Comparison of ENCODE assay signal across 8 cellular contexts in genomic region chr20:50193169-50193850, GRCh38. TPM values are rescaled to one million over a fixed set of nuclear protein-coding genes. Genes with fewer than 3 reads are reported as not detected.
A peak's percentile ranks its signal among the peaks of the same experiment; 100 is the strongest.
DNase-seq lines count a peak whose midpoint lies in the region; FAIRE-seq and TF ChIP-seq lines count a peak whose summit lies in the region.

No MANE protein-coding gene starts in this region.

- DNase-seq in Calu3 (no peak), NT2/D1 (ENCODE audit: low read depth, low spot score) (no peak), endothelial cell of umbilical vein (ENCODE audit: low read depth, low spot score) (no peak), neural progenitor cell (ENCODE audit: low spot score) (no peak), NCI-H774 (lab: John Stamatoyannopoulos, UW) (no peak), dermis blood vessel endothelial cell (no peak), NCI-H2196 (lab: John Stamatoyannopoulos, UW; ENCODE audit: unreplicated experiment) (no peak), NCI-H1930 (lab: John Stamatoyannopoulos, UW) (no peak)

- FAIRE-seq in endothelial cell of umbilical vein (lab: Jason Lieb, UNC), result no peak

- peaks cover 27% of the 10 kb centered on the region for H3K4me1 ChIP-seq in NT2/D1 (ENCODE audit: insufficient read depth, insufficient read length)
- peaks cover 12% of the 10 kb centered on the region for H3K4me1 ChIP-seq in endothelial cell of umbilical vein (ENCODE audit: control insufficient read depth, extremely low read depth, insufficient read depth, low read length)
- H3K4me1 ChIP-seq in neural progenitor cell, result peaks cover 12% of the 10 kb centered on the region

- peak overlapping the region; percentile 64 for H3K27ac ChIP-seq in endothelial cell of umbilical vein (ENCODE audit: insufficient read depth, low read depth, low read length)
- H3K27ac ChIP-seq in neural progenitor cell, result no peak overlapping the region

- H3K79me2 ChIP-seq in endothelial cell of umbilical vein (ENCODE audit: control insufficient read depth, insufficient read depth, low read length) (peaks cover 11% of the 10 kb centered on the region), neural progenitor cell (ENCODE audit: low read depth) (no peaks in the 10 kb centered on the region)

- TF ChIP-seq CTCF in Calu3 (IDR thresholded peaks at IDR 0.05; ENCODE audit: unreplicated experiment) (no peak), endothelial cell of umbilical vein (IDR thresholded peaks at IDR 0.05; ENCODE audit: extremely low read depth in 1 of 2, insufficient read depth in 1 of 2, low read depth in 1 of 2, low read length in 2 of 2) (no peak), neural progenitor cell (IDR thresholded peaks at IDR 0.05) (no peak)

- no peaks in the 10 kb centered on the region for H3K9me1 ChIP-seq in endothelial cell of umbilical vein (replicated peaks; ENCODE audit: control insufficient read depth, extremely low read depth, insufficient read depth, low read length)

- H3K27me3 ChIP-seq in NT2/D1 (ENCODE audit: insufficient read depth, insufficient read length) (no peaks in the 10 kb centered on the region), endothelial cell of umbilical vein (ENCODE audit: control insufficient read depth in 2 of 2, insufficient read depth in 2 of 2, low read length in 2 of 2) (no peaks in the 10 kb centered on the region), neural progenitor cell (peaks cover 43% of the 10 kb centered on the region)

- H3K27me3 Mint-ChIP-seq in Calu3 (ENCODE audit: unreplicated experiment) (no peaks in the 10 kb centered on the region), neural progenitor cell (ENCODE audit: insufficient read depth, low read depth) (peaks cover 14% of the 10 kb centered on the region)

- H4K20me1 ChIP-seq in endothelial cell of umbilical vein (replicated peaks; ENCODE audit: control insufficient read depth, extremely low read depth, insufficient read depth, low read length) (no peaks in the 10 kb centered on the region), neural progenitor cell (ENCODE audit: low read depth) (peaks cover 15% of the 10 kb centered on the region)

- H3K9me3 Mint-ChIP-seq in Calu3 (ENCODE audit: low read depth, unreplicated experiment), result no peaks in the 10 kb centered on the region
- no peaks in the 10 kb centered on the region for H3K9me3 Mint-ChIP-seq in neural progenitor cell

- H3K36me3 Mint-ChIP-seq in Calu3 (ENCODE audit: insufficient read depth, unreplicated experiment) (peaks cover 82% of the 10 kb centered on the region), neural progenitor cell (no peaks in the 10 kb centered on the region)

- H3K4me3 ChIP-seq in NT2/D1 (ENCODE audit: insufficient read length, low read depth) (peak overlapping the region; percentile 95), endothelial cell of umbilical vein (replicated peaks in 1 of 3; ENCODE audit: insufficient read depth in 1 of 3, low read depth in 1 of 3, low read length in 3 of 3) (peak overlapping the region in 2 of 3 experiments; percentile 60 to 73), neural progenitor cell (no peak overlapping the region)

- H3K27ac Mint-ChIP-seq in Calu3 (ENCODE audit: unreplicated experiment), result peak overlapping the region; percentile 99
- no peak overlapping the region for H3K27ac Mint-ChIP-seq in neural progenitor cell

- no TSS peak for BruUV-seq in Calu3 (replicated peaks; lab: Mats Ljungman, UMichigan)
- no TSS peak for BruUV-seq in endothelial cell of umbilical vein (replicated peaks; lab: Mats Ljungman, UMichigan)

- intact Hi-C loops in Calu3 (cut with micrococcal nuclease; ENCODE audit: unreplicated experiment), result loop anchor here (5.0 to 10.0 kb wide), 2 partner anchors 54 to 171 kb away; no protein-coding TSS in a partner anchor
- intact Hi-C loops in endothelial cell of umbilical vein (cut with micrococcal nuclease), result loop anchor here (2.0 kb wide), 1 partner anchor 115 kb away; no protein-coding TSS in a partner anchor

- CTCF ChIA-PET in Calu3 (lab: Charles Lee) (no interaction called here), endothelial cell of umbilical vein (lab: Charles Lee) (no interaction called here)

- H3K9me3 ChIP-seq in NT2/D1 (ENCODE audit: insufficient read depth, low read length) (no peaks in the 10 kb centered on the region), endothelial cell of umbilical vein (replicated peaks; ENCODE audit: control insufficient read depth, insufficient read depth, low read length) (no peaks in the 10 kb centered on the region), neural progenitor cell (ENCODE audit: low read depth) (no peaks in the 10 kb centered on the region)

- H3K4me3 Mint-ChIP-seq in Calu3 (ENCODE audit: low read depth, unreplicated experiment), result peak overlapping the region; percentile 93
- H3K4me3 Mint-ChIP-seq in neural progenitor cell, result peak overlapping the region; percentile 91

- POLR2A ChIA-PET in endothelial cell of umbilical vein (lab: Charles Lee), result no interaction called here

- peaks cover 20% of the 10 kb centered on the region for H3K36me3 ChIP-seq in NT2/D1 (ENCODE audit: insufficient read depth, insufficient read length, low read length)
- no peaks in the 10 kb centered on the region for H3K36me3 ChIP-seq in endothelial cell of umbilical vein (ENCODE audit: control insufficient read depth in 2 of 2, extremely low read depth in 1 of 2, insufficient read depth in 2 of 2, low read length in 2 of 2)
- no peaks in the 10 kb centered on the region for H3K36me3 ChIP-seq in neural progenitor cell

- no peak for TF ChIP-seq POLR2A in endothelial cell of umbilical vein (IDR thresholded peaks at IDR 0.05; ENCODE audit: low read depth, low read length)

- H3K4me2 ChIP-seq in endothelial cell of umbilical vein (ENCODE audit: insufficient read depth, low read length), result peak overlapping the region; percentile 80
- H3K4me2 ChIP-seq in neural progenitor cell, result peak overlapping the region; percentile 99

- no peak overlapping the region for H2AFZ ChIP-seq in endothelial cell of umbilical vein (ENCODE audit: low read depth, low read length)
- no peak overlapping the region for H2AFZ ChIP-seq in neural progenitor cell (replicated peaks)

- H3F3A ChIP-seq in neural progenitor cell (ENCODE audit: low read depth), result peaks cover 11% of the 10 kb centered on the region

- H3K4me1 Mint-ChIP-seq in Calu3 (ENCODE audit: low read depth, unreplicated experiment), result peaks cover 37% of the 10 kb centered on the region
- peaks cover 29% of the 10 kb centered on the region for H3K4me1 Mint-ChIP-seq in neural progenitor cell

- H3K9ac ChIP-seq in NT2/D1 (ENCODE audit: insufficient read length, low read depth) (peak overlapping the region; percentile 82), endothelial cell of umbilical vein (replicated peaks; ENCODE audit: extremely low read depth, insufficient read depth, low read length) (peak overlapping the region; percentile 82), neural progenitor cell (no peak overlapping the region)

- dilution Hi-C loops in endothelial cell of umbilical vein (cut with MboI; ENCODE audit: extremely low pct_ligation_motif_present, low sequenced_read_pairs), result no loop called here

TF ChIP-seq in endothelial cell of umbilical vein, 7 proteins besides CTCF, POLR2A, EP300 and RAD21:
- TF ChIP-seq FOS (IDR thresholded peaks at IDR 0.05; ENCODE audit: borderline replicate concordance, insufficient read depth, low read length), result no peak
- no peak for TF ChIP-seq JUN (IDR thresholded peaks at IDR 0.05; ENCODE audit: borderline replicate concordance, insufficient read depth, insufficient read length, low read depth)
- TF ChIP-seq MYC (IDR thresholded peaks at IDR 0.05; ENCODE audit: low read depth, low read length), result no peak
- TF ChIP-seq POLR2AphosphoS5 (IDR thresholded peaks at IDR 0.05; ENCODE audit: insufficient read depth, low read depth, low read length), result no peak
- no peak for TF ChIP-seq EZH2 (IDR thresholded peaks at IDR 0.05; ENCODE audit: borderline replicate concordance, low read depth, low read length, severe bottlenecking)
- TF ChIP-seq MAX (IDR thresholded peaks at IDR 0.05; ENCODE audit: insufficient read depth, insufficient read length), result no peak
- TF ChIP-seq GATA2 (IDR thresholded peaks at IDR 0.05; ENCODE audit: insufficient read depth, insufficient read length, low read depth, low read length), result no peak

RNA-seq across cellular contexts. Expression of gene CEBPB, which starts 2.7 kb away (rescaled TPM):
- total RNA-seq in Calu3 (2022) (137 and 147 TPM in 2 replicates), endothelial cell of umbilical vein (8.9 and 11.4 TPM in 2 replicates), neural progenitor cell (ENCODE audit: low replicate concordance) (1.8 and 2.9 TPM in 2 replicates), dermis blood vessel endothelial cell (18.4 and 29.1 TPM in 2 replicates)
- polyA plus RNA-seq in endothelial cell of umbilical vein, result 3.7 and 4.6 TPM in 2 replicates
- polyA plus RNA-seq in endothelial cell of umbilical vein (2011; cell fraction: cytosol; rRNA removed), result 1.7 and 2.7 TPM in 2 replicates
- polyA plus RNA-seq in endothelial cell of umbilical vein (2011; cell fraction: nucleus; rRNA removed), result 1.9 and 2.2 TPM in 2 replicates
- 3.7 and 6.3 TPM in 2 replicates for polyA plus RNA-seq in endothelial cell of umbilical vein (2012)
- 1.6 TPM in 2 replicates for polyA minus RNA-seq in endothelial cell of umbilical vein
- polyA minus RNA-seq in endothelial cell of umbilical vein (2011; cell fraction: cytosol; rRNA and poly(A)+ RNA removed), result 88.3 TPM
- polyA minus RNA-seq in endothelial cell of umbilical vein (2011; cell fraction: nucleus; rRNA and poly(A)+ RNA removed), result 1.2 and 6.4 TPM in 2 replicates

RNA-seq across cellular contexts. Expression of gene PEDS1, which starts 39.8 kb away (rescaled TPM):
- total RNA-seq in Calu3 (2022) (36.0 and 37.5 TPM in 2 replicates), endothelial cell of umbilical vein (62.7 and 71.9 TPM in 2 replicates), neural progenitor cell (ENCODE audit: low replicate concordance) (9.5 and 21.6 TPM in 2 replicates), dermis blood vessel endothelial cell (17.2 and 20.8 TPM in 2 replicates)
- polyA plus RNA-seq in endothelial cell of umbilical vein, result 131 and 182 TPM in 2 replicates
- 77.9 and 89.4 TPM in 2 replicates for polyA plus RNA-seq in endothelial cell of umbilical vein (2011; cell fraction: cytosol; rRNA removed)
- 40.6 and 46.8 TPM in 2 replicates for polyA plus RNA-seq in endothelial cell of umbilical vein (2011; cell fraction: nucleus; rRNA removed)
- 72.8 and 86.0 TPM in 2 replicates for polyA plus RNA-seq in endothelial cell of umbilical vein (2012)
- 125 and 128 TPM in 2 replicates for polyA minus RNA-seq in endothelial cell of umbilical vein
- polyA minus RNA-seq in endothelial cell of umbilical vein (2011; cell fraction: cytosol; rRNA and poly(A)+ RNA removed), result 47.9 TPM
- polyA minus RNA-seq in endothelial cell of umbilical vein (2011; cell fraction: nucleus; rRNA and poly(A)+ RNA removed), result 16.3 and 20.4 TPM in 2 replicates
